30 cellular contexts compared by ENCODE assay signal in the genomic region with DNA sequence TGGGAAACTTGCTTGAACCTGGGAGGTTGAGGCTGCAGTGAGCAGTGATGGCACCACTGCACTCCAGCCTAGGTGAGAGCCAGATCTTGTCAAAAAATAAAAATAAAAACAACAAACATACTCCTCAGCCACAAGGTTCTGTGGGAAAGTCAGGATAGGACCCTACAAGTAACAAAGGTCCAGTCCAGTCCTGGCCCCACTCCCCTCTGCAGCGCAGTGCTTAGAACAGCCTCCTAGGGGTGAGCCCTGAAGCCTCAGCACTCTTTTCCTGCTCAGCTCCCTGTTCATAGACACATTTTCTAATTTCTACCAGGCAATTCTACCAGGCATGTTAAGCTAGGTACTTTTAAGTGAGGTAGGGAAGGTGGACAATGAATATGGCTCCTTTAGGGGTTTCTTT. TPM values are rescaled to one million over a fixed set of nuclear protein-coding genes. Genes with fewer than 3 reads are reported as not detected.
DNase-seq lines count a peak whose midpoint lies in the region; ATAC-seq, FAIRE-seq and TF ChIP-seq lines count a peak whose summit lies in the region.
"Had no signal": no experiment of that assay in that cellular context is flagged by ENCODE, and none has a peak within 500 bp of the region (broad histone marks: within the 10 kb centered on the region; RNA-seq: fewer than 3 reads in every experiment).

No MANE protein-coding gene starts in this region.

- H4K20me1 ChIP-seq in HepG2 (ENCODE audit: insufficient read depth, low read length) = no peaks in the 10 kb centered on the region

- DNase-seq in cardiac muscle cell (ENCODE audit: low read depth in 1 of 2, low spot score in 1 of 2) = no peak
- DNase-seq in right atrium auricular region (ENCODE audit: low spot score) = no peak
- DNase-seq in T-cell = no peak
- no peak for DNase-seq in HepG2 (ENCODE audit: low spot score)
- no peak for DNase-seq in activated CD8-positive, alpha-beta memory T cell treated with anti-CD3 and anti-CD28 coated beads for 24 hours
- no peak for DNase-seq in activated T-cell treated with anti-CD3 and anti-CD28 coated beads, Interleukin-2, amount 50 U/mL, for 1 hour
- DNase-seq: activated CD4-positive, alpha-beta T cell treated with anti-CD3 and anti-CD28 coated beads for 4 hours; activated naive CD4-positive, alpha-beta T cell treated with anti-CD3 and anti-CD28 coated beads, Interleukin-2, amount 50 U/mL, for 16 hours; CD8-positive, alpha-beta memory T cell; effector CD8-positive, alpha-beta T cell; H7; Kasumi-1; mesenchymal stem cell; NCI-H1436; NCI-H2081 treated with DMSO at 0.1 percent for 48 hours; NCI-H345; Peyer's patch; psoas muscle; SHP77 treated with DMSO at 0.1 percent for 48 hours; stimulated activated CD4-positive, alpha-beta T cell treated with anti-CD3 and anti-CD28 coated beads, Interleukin-4, amount 100 ng/mL, for 1 hour; SW 1271; T1000; tibial artery had no signal

- H3K9ac ChIP-seq in HepG2 (ENCODE audit: insufficient read depth, low read depth, low read length) = no peak overlapping the region

- no TSS peak for BruUV-seq in HepG2 (replicated peaks; lab: Mats Ljungman, UMichigan)

- POLR2A ChIA-PET in T-cell (lab: Charles Lee) (no interaction called here), HepG2 (lab: Yijun Ruan, JAX) (interaction anchor here (0.7 kb wide), 1 partner anchor 108 kb away, joined by 3 read pairs; no protein-coding TSS in a partner anchor)

- H3K27ac ChIP-seq in cardiac muscle cell (peak overlapping the region; percentile 82), right atrium auricular region (no peak overlapping the region), HepG2 (ENCODE audit: extremely low read length, insufficient read depth, low read length) (no peak overlapping the region)
- H3K27ac ChIP-seq: ascending aorta, coronary artery, epithelial cell of prostate, Peyer's patch, psoas muscle, tibial artery, vagina, VCaP had no signal

- TF ChIP-seq POLR2A in HepG2 (IDR thresholded peaks at IDR 0.05; ENCODE audit: insufficient read depth in 1 of 2, low read depth in 2 of 2, low read length in 2 of 2) = no peak

- H3K4me3 Mint-ChIP-seq in T-cell = no peak overlapping the region
- H3K4me3 Mint-ChIP-seq: CD8-positive, alpha-beta memory T cell had no signal

- ATAC-seq in T-cell (replicated peaks in 1 of 4) (no peak), HepG2 (peak; percentile 8; the same call in 1 of the 3 replicates), GM21390 (IDR thresholded peaks at IDR 0.05; ENCODE audit: unreplicated experiment) (no peak)
- ATAC-seq: left lobe of liver had no signal

- TF ChIP-seq CTCF in cardiac muscle cell (IDR thresholded peaks at IDR 0.05; ENCODE audit: low read depth, low read length) (no peak), right atrium auricular region (IDR thresholded peaks at IDR 0.05) (no peak), HepG2 (CRISPR knock-in tag; IDR thresholded peaks at IDR 0.05) (no peak)

- in situ Hi-C loops in HepG2 (cut with HindIII; ENCODE audit: extremely low pct_ligation_motif_present, low pct_unique_long_range_greater_than_20kb) = no loop called here

- TF ChIP-seq RAD21 in HepG2 (CRISPR knock-in tag; IDR thresholded peaks at IDR 0.05) = no peak

- H3K4me3 ChIP-seq in cardiac muscle cell (no peak overlapping the region), right atrium auricular region (no peak overlapping the region), HepG2 (replicated peaks in 1 of 3; ENCODE audit: insufficient read depth in 1 of 3, low read depth in 2 of 3, low read length in 3 of 3) (no peak overlapping the region)
- H3K4me3 ChIP-seq: ascending aorta, coronary artery, Peyer's patch, psoas muscle, tibial artery, vagina had no signal

- intact Hi-C loops in HepG2 (cut with micrococcal nuclease; ENCODE audit: unreplicated experiment) = no loop called here

- peaks cover under 1 to 1% (median under 1%) of the 10 kb centered on the region in 3 donors for H3K4me1 Mint-ChIP-seq in T-cell

- peak overlapping the region; percentile 15 to 44 for H3K27ac Mint-ChIP-seq in T-cell

- H3K9me3 ChIP-seq in cardiac muscle cell (ENCODE audit: low read depth) = no peaks in the 10 kb centered on the region
- no peaks in the 10 kb centered on the region for H3K9me3 ChIP-seq in right atrium auricular region
- no peaks in the 10 kb centered on the region for H3K9me3 ChIP-seq in HepG2 (ENCODE audit: low read length)
- H3K9me3 ChIP-seq: ascending aorta, Peyer's patch, psoas muscle, tibial artery, vagina had no signal

- peaks cover 38% of the 10 kb centered on the region for H3K36me3 Mint-ChIP-seq in T-cell

- FAIRE-seq in HepG2 (lab: Jason Lieb, UNC) = no peak

- H3K27me3 Mint-ChIP-seq in T-cell = no peaks in the 10 kb centered on the region

- no peak overlapping the region for H3K4me2 ChIP-seq in HepG2 (ENCODE audit: low read depth, low read length)

- no peak overlapping the region for H2AFZ ChIP-seq in HepG2 (ENCODE audit: low read length)

- no peaks in the 10 kb centered on the region for H3K27me3 ChIP-seq in cardiac muscle cell
- no peaks in the 10 kb centered on the region for H3K27me3 ChIP-seq in right atrium auricular region
- no peaks in the 10 kb centered on the region for H3K27me3 ChIP-seq in HepG2 (ENCODE audit: control insufficient read depth in 1 of 2, insufficient read depth in 2 of 2, low read length in 2 of 2)
- H3K27me3 ChIP-seq: ascending aorta, Peyer's patch, vagina had no signal

- H3K36me3 ChIP-seq in cardiac muscle cell (peaks cover 27% of the 10 kb centered on the region), right atrium auricular region (peaks cover 30% of the 10 kb centered on the region), HepG2 (replicated peaks in 1 of 2; ENCODE audit: control insufficient read depth in 1 of 2, insufficient read depth in 2 of 2, low read length in 2 of 2) (peaks cover 2 to 18% of the 10 kb centered on the region in 2 experiments; a peak in 4 of 5 replicates)

- H3K4me1 ChIP-seq in cardiac muscle cell (ENCODE audit: low read depth) = no peaks in the 10 kb centered on the region
- no peaks in the 10 kb centered on the region for H3K4me1 ChIP-seq in right atrium auricular region
- peaks cover 18% of the 10 kb centered on the region for H3K4me1 ChIP-seq in HepG2 (ENCODE audit: insufficient read depth, low read length)
- H3K4me1 ChIP-seq: ascending aorta, psoas muscle, tibial artery, vagina had no signal

- no peaks in the 10 kb centered on the region for H3K79me2 ChIP-seq in HepG2 (ENCODE audit: insufficient read depth, low read length)

- CTCF ChIA-PET in T-cell (lab: Charles Lee) = no interaction called here
- CTCF ChIA-PET in HepG2 (lab: Yijun Ruan, JAX; ENCODE audit: low intra/inter-chr PET ratio, low total read pairs) = no interaction called here

- no peaks in the 10 kb centered on the region for H3K9me3 Mint-ChIP-seq in T-cell
- H3K9me3 Mint-ChIP-seq: CD8-positive, alpha-beta memory T cell had no signal

- WGBS in HepG2 (ENCODE audit: low lambda C conversion rate) = 100% methylated on average over 1 of the region's 1 CpG

- TF ChIP-seq EP300 in HepG2 (IDR thresholded peaks at IDR 0.05; ENCODE audit: low read depth in 2 of 2, low read length in 2 of 2) = no peak
- TF ChIP-seq EP300 in HepG2 (CRISPR knock-in tag; IDR thresholded peaks at IDR 0.05; ENCODE audit: borderline replicate concordance) = no peak

TF ChIP-seq in HepG2, 621 proteins besides CTCF, POLR2A, EP300 and RAD21 (continues in another document):
- TF ChIP-seq TEAD2 (CRISPR knock-in tag; IDR thresholded peaks at IDR 0.05) (no peak), U2AF2 (IDR thresholded peaks at IDR 0.05; ENCODE audit: low read depth, low read length) (no peak)

RNA-seq across cellular contexts. Expression of a gene that starts 22.2 kb away (rescaled TPM):
- total RNA-seq in cardiac muscle cell (13.3 and 13.5 TPM in 2 replicates), right atrium auricular region (under 1 TPM in 1 of 2 donors, not detected in 1; 0.24 TPM), T-cell (1 to 10 TPM in 1 of 5 donors, under 1 TPM in 2, not detected in 2; 0.82 to 1.2 (median 0.99) TPM), HepG2 (2016; rRNA removed; fragmentation: Illumina TruSeq; extraction: Trizol) (47.5 and 119 TPM in 2 replicates)
- polyA plus RNA-seq in cardiac muscle cell (12.9 and 14.0 TPM in 2 replicates), HepG2 (2011; rRNA removed) (108 and 113 TPM in 2 replicates)
- total RNA-seq in HepG2 (2016; cell fraction: cytosol; rRNA removed; fragmentation: Illumina TruSeq; extraction: Trizol; ENCODE audit: low read depth) = 9.3 and 11.1 TPM in 2 replicates
- 45.4 and 119 TPM in 2 replicates for total RNA-seq in HepG2 (2016; cell fraction: insoluble cytoplasmic fraction; rRNA removed; fragmentation: Illumina TruSeq; extraction: Trizol)
- 27.4 and 30.5 TPM in 2 replicates for total RNA-seq in HepG2 (2016; cell fraction: membrane; rRNA removed; fragmentation: Illumina TruSeq; extraction: Trizol)
- 90.3 and 111 TPM in 2 replicates for total RNA-seq in HepG2 (2016; cell fraction: nucleus; rRNA removed; fragmentation: Illumina TruSeq; extraction: Trizol)
- 78.7 and 130 TPM in 2 replicates for polyA plus RNA-seq in HepG2 (2011; cell fraction: cytosol; rRNA removed)
- 66.7 and 76.2 TPM in 2 replicates for polyA plus RNA-seq in HepG2 (2011; cell fraction: nucleus; rRNA removed)
- 44.8 and 48.6 TPM in 2 replicates for polyA plus RNA-seq in HepG2 (2012)
- 8.7 TPM in 2 replicates for polyA plus RNA-seq in HepG2 (2016; cell fraction: cytosol; fragmentation: Illumina TruSeq; extraction: Trizol; ENCODE audit: low read depth)
- 49.7 and 54.3 TPM in 2 replicates for polyA plus RNA-seq in HepG2 (2016; cell fraction: insoluble cytoplasmic fraction; fragmentation: Illumina TruSeq; extraction: Trizol; ENCODE audit: low read depth)
- polyA plus RNA-seq in HepG2 (2016; cell fraction: membrane; fragmentation: Illumina TruSeq; extraction: Trizol; ENCODE audit: low read depth) = 17.8 and 18.0 TPM in 2 replicates
- polyA plus RNA-seq in HepG2 (2016; cell fraction: nucleus; fragmentation: Illumina TruSeq; extraction: Trizol; ENCODE audit: insufficient read depth, low read depth) = 156 and 173 TPM in 2 replicates
- polyA minus RNA-seq in HepG2 (2011; rRNA and poly(A)+ RNA removed; ENCODE audit: low replicate concordance) = 13.0 and 159 TPM in 2 replicates
- polyA minus RNA-seq in HepG2 (2011; cell fraction: cytosol; rRNA and poly(A)+ RNA removed) = 69.2 and 73.2 TPM in 2 replicates
- polyA minus RNA-seq in HepG2 (2011; cell fraction: nucleus; rRNA and poly(A)+ RNA removed) = 14.8 and 16.3 TPM in 2 replicates
- polyA plus RNA-seq: CD8-positive, alpha-beta memory T cell had no signal
